1 cellular context compared by ENCODE assay signal in genomic region chr3:47517937-47518336, GRCh38.
TF ChIP-seq lines count a peak whose summit lies in the region.

No MANE protein-coding gene starts in this region.

TF ChIP-seq in HepG2, 621 proteins besides CTCF, POLR2A, EP300 and RAD21:
- TF ChIP-seq BATF2 (CRISPR knock-in tag; IDR thresholded peaks at IDR 0.05) (no peak), ZNF703 (CRISPR knock-in tag; IDR thresholded peaks at IDR 0.05; ENCODE audit: borderline replicate concordance) (no peak), PHB2 (IDR thresholded peaks at IDR 0.05; ENCODE audit: partially characterized antibody) (no peak), NR2F1 (CRISPR knock-in tag; IDR thresholded peaks at IDR 0.05) (no peak), ZNF598 (CRISPR knock-in tag; IDR thresholded peaks at IDR 0.05; ENCODE audit: borderline replicate concordance) (no peak), ZNF180 (CRISPR knock-in tag; IDR thresholded peaks at IDR 0.05; ENCODE audit: borderline replicate concordance, low read depth) (no peak), ZNF496 (CRISPR knock-in tag; IDR thresholded peaks at IDR 0.05; ENCODE audit: insufficient replicate concordance) (no peak), HMG20A (CRISPR knock-in tag; IDR thresholded peaks at IDR 0.05; ENCODE audit: borderline replicate concordance) (no peak), CBFB (CRISPR knock-in tag; IDR thresholded peaks at IDR 0.05) (no peak), PLSCR1 (CRISPR knock-in tag; IDR thresholded peaks at IDR 0.05; ENCODE audit: borderline replicate concordance) (no peak), ZNF883 (CRISPR knock-in tag; IDR thresholded peaks at IDR 0.05; ENCODE audit: not compliant biosample characterization) (no peak), ATRX (CRISPR knock-in tag; IDR thresholded peaks at IDR 0.05; ENCODE audit: borderline replicate concordance) (no peak), ZNF646 (CRISPR knock-in tag; IDR thresholded peaks at IDR 0.05) (no peak), RNF219 (CRISPR knock-in tag; IDR thresholded peaks at IDR 0.05) (no peak), NONO (IDR thresholded peaks at IDR 0.05) (no peak), NONO (CRISPR knock-in tag; conservative IDR thresholded peaks at IDR 0.05) (no peak), BCL3 (CRISPR knock-in tag; IDR thresholded peaks at IDR 0.05) (no peak), FOXP1 (IDR thresholded peaks at IDR 0.05) (no peak), FOXP1 (CRISPR knock-in tag; IDR thresholded peaks at IDR 0.05) (no peak), ZNF225 (CRISPR knock-in tag; IDR thresholded peaks at IDR 0.05) (no peak), ZBTB4 (CRISPR knock-in tag; IDR thresholded peaks at IDR 0.05; ENCODE audit: borderline replicate concordance) (no peak), AHR (CRISPR knock-in tag; IDR thresholded peaks at IDR 0.05) (no peak)
